17 cellular contexts compared by ENCODE assay signal in the genomic region with DNA sequence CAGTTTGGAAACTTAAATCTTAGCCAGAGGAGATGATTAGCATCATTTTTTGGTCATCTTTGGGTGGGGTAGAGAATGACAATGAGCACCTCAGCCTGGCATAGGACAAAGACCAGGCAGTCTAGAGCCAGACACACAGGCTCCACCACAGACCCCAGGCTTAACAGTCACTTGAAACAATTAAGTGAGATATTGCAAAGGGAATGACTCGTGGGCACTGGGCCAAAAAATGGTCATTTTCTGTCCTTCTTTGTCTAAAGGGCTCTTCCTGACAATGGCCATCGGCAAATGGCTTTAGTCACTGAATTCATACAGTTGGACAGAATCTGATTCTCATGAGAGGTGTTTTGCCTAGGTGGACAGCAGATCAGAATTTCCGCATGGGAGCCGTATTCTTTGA.
"Had no signal": no experiment of that assay in that cellular context is flagged by ENCODE, and none has a peak within 500 bp of the region (broad histone marks: within the 10 kb centered on the region; RNA-seq: fewer than 3 reads in every experiment).

No MANE protein-coding gene starts in this region.

- H3K9me3 Mint-ChIP-seq: activated B cell treated with CpG ODN at 0.5 μM for 24 hours; activated CD4-positive, alpha-beta T cell treated with anti-CD3 and anti-CD28 coated beads, Interleukin-2, amount 10 ng/mL, durations not matched to agents 24 days and 14 days; stimulated activated naive B cell treated with anti-CD40 and anti-IgM and Interleukin-4, amounts not matched to agents 10 μg/mL and 1 μg/mL and 100 μg/mL, for 72 hours; T-helper 1 cell treated with Interleukin-12 subunit alpha and Interleukin-12 subunit beta and Interleukin-4 antibody, amounts not matched to agents 30 μg/mL and 1 μg/mL, for 36 hours had no signal

- H3K27me3 Mint-ChIP-seq: activated B cell treated with CpG ODN at 0.5 μM for 24 hours; stimulated activated naive B cell treated with anti-CD40 and anti-IgM and Interleukin-4, amounts not matched to agents 10 μg/mL and 1 μg/mL and 100 μg/mL, for 72 hours had no signal

- H3K79me2 ChIP-seq: hepatocyte had no signal

- H3K27me3 ChIP-seq: hepatocyte, right lobe of liver, spleen, suprapubic skin had no signal

- H3K4me3 ChIP-seq: hepatocyte, prostate gland, right lobe of liver, spleen, suprapubic skin had no signal

- H3K36me3 ChIP-seq: prostate gland, right lobe of liver, spleen, suprapubic skin had no signal

- H3K27ac ChIP-seq: hepatocyte, prostate gland, right lobe of liver, spleen, suprapubic skin had no signal

- H3K9me3 ChIP-seq: prostate gland, right lobe of liver, spleen, suprapubic skin had no signal

- ATAC-seq: naive thymus-derived CD4-positive, alpha-beta T cell; right lobe of liver; stimulated activated naive B cell treated with anti-CD40 and anti-IgM and Interleukin-4, amounts not matched to agents 10 μg/mL and 1 μg/mL and 100 μg/mL, for 72 hours had no signal

- H2AFZ ChIP-seq: hepatocyte had no signal

- H3K27ac Mint-ChIP-seq: activated B cell treated with CpG ODN at 0.5 μM for 24 hours; activated CD4-positive, alpha-beta T cell treated with anti-CD3 and anti-CD28 coated beads, Interleukin-2, amount 10 ng/mL, durations not matched to agents 24 days and 14 days; activated naive CD4-positive, alpha-beta T cell treated with anti-CD3 and anti-CD28 coated beads for 36 hours; naive thymus-derived CD4-positive, alpha-beta T cell; stimulated activated naive B cell treated with anti-CD40 and anti-IgM and Interleukin-4, amounts not matched to agents 10 μg/mL and 1 μg/mL and 100 μg/mL, for 72 hours; T-helper 1 cell treated with Interleukin-12 subunit alpha and Interleukin-12 subunit beta and Interleukin-4 antibody, amounts not matched to agents 30 μg/mL and 1 μg/mL, for 36 hours had no signal

- H3K4me3 Mint-ChIP-seq: activated B cell treated with CpG ODN at 0.5 μM for 24 hours; activated CD4-positive, alpha-beta T cell treated with anti-CD3 and anti-CD28 coated beads, Interleukin-2, amount 10 ng/mL, durations not matched to agents 24 days and 14 days; activated naive CD4-positive, alpha-beta T cell treated with anti-CD3 and anti-CD28 coated beads for 36 hours; naive thymus-derived CD4-positive, alpha-beta T cell; stimulated activated naive B cell treated with anti-CD40 and anti-IgM and Interleukin-4, amounts not matched to agents 10 μg/mL and 1 μg/mL and 100 μg/mL, for 72 hours; T-helper 1 cell treated with Interleukin-12 subunit alpha and Interleukin-12 subunit beta and Interleukin-4 antibody, amounts not matched to agents 30 μg/mL and 1 μg/mL, for 36 hours had no signal

- H3K4me1 Mint-ChIP-seq: activated CD4-positive, alpha-beta T cell treated with anti-CD3 and anti-CD28 coated beads, Interleukin-2, amount 10 ng/mL, durations not matched to agents 24 days and 14 days had no signal

- DNase-seq: activated B cell treated with CpG ODN at 0.5 μM for 24 hours; activated CD4-positive, alpha-beta T cell treated with anti-CD3 and anti-CD28 coated beads, Interleukin-2, amount 10 ng/mL, durations not matched to agents 24 days and 14 days; activated CD8-positive, alpha-beta memory T cell treated with anti-CD3 and anti-CD28 coated beads for 24 hours; activated naive CD4-positive, alpha-beta T cell treated with anti-CD3 and anti-CD28 coated beads for 36 hours; caudate nucleus; cortex of kidney; effector CD8-positive, alpha-beta T cell; naive thymus-derived CD4-positive, alpha-beta T cell; occipital lobe; right lobe of liver; stimulated activated CD4-positive, alpha-beta T cell treated with anti-CD3 and anti-CD28 coated beads, Interleukin-1b, Interleukin-23, amount 100 ng/mL, for 48 hours; stimulated activated naive B cell treated with anti-CD40 and anti-IgM and Interleukin-4, amounts not matched to agents 10 μg/mL and 1 μg/mL and 100 μg/mL, for 72 hours had no signal
